Comparison of ENCODE assay signal across 16 cellular contexts in genomic region chr18:34085140-34085739, GRCh38.
"Had no signal": no experiment of that assay in that cellular context is flagged by ENCODE, and none has a peak within 500 bp of the region (broad histone marks: within the 10 kb centered on the region; RNA-seq: fewer than 3 reads in every experiment).

No MANE protein-coding gene starts in this region.

- DNase-seq: activated CD4-positive, alpha-beta T cell treated with anti-CD3 and anti-CD28 coated beads, Interleukin-2, amount 50 U/mL, for 48 hours; activated gamma-delta T cell; effector CD4-positive, alpha-beta T cell; gastrocnemius medialis; heart left ventricle; kidney; left lung; mammary epithelial cell; occipital lobe; posterior cingulate gyrus; stimulated activated naive B cell treated with anti-CD40 and anti-IgM and Interleukin-4, amounts not matched to agents 10 μg/mL and 1 μg/mL and 100 μg/mL, for 72 hours; upper lobe of left lung had no signal

- H3K4me1 Mint-ChIP-seq: activated naive CD4-positive, alpha-beta T cell treated with anti-CD3 and anti-CD28 coated beads, Interleukin-2, amount 50 U/mL, for 24 hours; stimulated activated naive B cell treated with anti-CD40 and anti-IgM and Interleukin-4, amounts not matched to agents 10 μg/mL and 1 μg/mL and 100 μg/mL, for 72 hours had no signal

- H3K27ac Mint-ChIP-seq: activated naive CD4-positive, alpha-beta T cell treated with anti-CD3 and anti-CD28 coated beads, Interleukin-2, amount 50 U/mL, for 24 hours; stimulated activated naive B cell treated with anti-CD40 and anti-IgM and Interleukin-4, amounts not matched to agents 10 μg/mL and 1 μg/mL and 100 μg/mL, for 72 hours had no signal

- H3K36me3 Mint-ChIP-seq: activated naive CD4-positive, alpha-beta T cell treated with anti-CD3 and anti-CD28 coated beads, Interleukin-2, amount 50 U/mL, for 24 hours; stimulated activated naive B cell treated with anti-CD40 and anti-IgM and Interleukin-4, amounts not matched to agents 10 μg/mL and 1 μg/mL and 100 μg/mL, for 72 hours had no signal

- H3K27ac ChIP-seq: breast epithelium, gastrocnemius medialis, heart left ventricle, left lung, thoracic aorta, upper lobe of left lung had no signal

- H3K4me3 Mint-ChIP-seq: activated naive CD4-positive, alpha-beta T cell treated with anti-CD3 and anti-CD28 coated beads, Interleukin-2, amount 50 U/mL, for 24 hours; stimulated activated naive B cell treated with anti-CD40 and anti-IgM and Interleukin-4, amounts not matched to agents 10 μg/mL and 1 μg/mL and 100 μg/mL, for 72 hours had no signal

- H3K4me3 ChIP-seq: breast epithelium, gastrocnemius medialis, heart left ventricle, left lung, thoracic aorta, upper lobe of left lung had no signal

- H3K36me3 ChIP-seq: breast epithelium, gastrocnemius medialis, heart left ventricle, left lung, thoracic aorta, upper lobe of left lung had no signal

- H3K27me3 ChIP-seq: breast epithelium, gastrocnemius medialis, heart left ventricle, left lung, upper lobe of left lung had no signal

- H3K9me3 ChIP-seq: breast epithelium, gastrocnemius medialis, heart left ventricle, left lung, thoracic aorta, upper lobe of left lung had no signal

- ATAC-seq: esophagus mucosa; gastrocnemius medialis; heart left ventricle; left lung; stimulated activated naive B cell treated with anti-CD40 and anti-IgM and Interleukin-4, amounts not matched to agents 10 μg/mL and 1 μg/mL and 100 μg/mL, for 72 hours had no signal

- H3K4me1 ChIP-seq: breast epithelium, gastrocnemius medialis, heart left ventricle, left lung, upper lobe of left lung had no signal

- H3K27me3 Mint-ChIP-seq: activated naive CD4-positive, alpha-beta T cell treated with anti-CD3 and anti-CD28 coated beads, Interleukin-2, amount 50 U/mL, for 24 hours; stimulated activated naive B cell treated with anti-CD40 and anti-IgM and Interleukin-4, amounts not matched to agents 10 μg/mL and 1 μg/mL and 100 μg/mL, for 72 hours had no signal
